In genomic region chr6:25743868-25744267, GRCh38 we compare ENCODE assay signal across 30 cellular contexts. TPM values are rescaled to one million over a fixed set of nuclear protein-coding genes. Genes with fewer than 3 reads are reported as not detected.
"Had no signal": no experiment of that assay in that cellular context is flagged by ENCODE, and none has a peak within 500 bp of the region (broad histone marks: within the 10 kb centered on the region; RNA-seq: fewer than 3 reads in every experiment).

No MANE protein-coding gene starts in this region.

- H3K9ac ChIP-seq: neural progenitor cell had no signal

- H3K36me3 ChIP-seq: breast epithelium, esophagus muscularis mucosa, neural progenitor cell, sigmoid colon, spleen, tibial nerve, uterus, WERI-Rb-1 had no signal

- H3K4me3 Mint-ChIP-seq: central memory CD8-positive, alpha-beta T cell; effector memory CD8-positive, alpha-beta T cell; naive thymus-derived CD8-positive, alpha-beta T cell; neural progenitor cell; stimulated activated naive CD8-positive, alpha-beta T cell treated with anti-CD3 and anti-CD28 coated beads, Interleukin-15, Interleukin-2, amounts not matched to agents 100 ng/mL and 50 ng/mL, for 24 hours had no signal

- ATAC-seq: effector memory CD8-positive, alpha-beta T cell; naive thymus-derived CD8-positive, alpha-beta T cell had no signal

- H3K4me1 Mint-ChIP-seq: central memory CD8-positive, alpha-beta T cell; naive thymus-derived CD8-positive, alpha-beta T cell; neural progenitor cell had no signal

- H3K9me3 Mint-ChIP-seq: central memory CD8-positive, alpha-beta T cell; effector memory CD8-positive, alpha-beta T cell had no signal

- H3K4me2 ChIP-seq: neural progenitor cell had no signal

- DNase-seq: activated CD4-positive, CD25-positive, alpha-beta regulatory T cell treated with anti-CD3 and anti-CD28 coated beads, Interleukin-2, amount 50 U/mL, for 72 hours; activated gamma-delta T cell treated with Interleukin-2 at 50 U/mL for 16 hours; activated T-cell treated with anti-CD3 and anti-CD28 coated beads, Interleukin-2, amount 50 U/mL, for 1 hour; dorsolateral prefrontal cortex; effector memory CD8-positive, alpha-beta T cell; hypothalamus; mesendoderm; naive thymus-derived CD8-positive, alpha-beta T cell; retina; sigmoid colon; spleen; stimulated activated CD4-positive, alpha-beta T cell treated with anti-CD3 and anti-CD28 coated beads, Interleukin-4, amount 100 ng/mL, for 1 hour; T-helper 1 cell; uterus; WERI-Rb-1 had no signal

- H3K27me3 ChIP-seq: breast epithelium, dorsolateral prefrontal cortex, esophagus muscularis mucosa, neural progenitor cell, sigmoid colon, spleen, tibial nerve, uterus had no signal

- H2AFZ ChIP-seq: neural progenitor cell had no signal

- H3K27ac Mint-ChIP-seq: activated naive CD4-positive, alpha-beta T cell treated with anti-CD3 and anti-CD28 coated beads, Interleukin-2, amount 50 U/mL, for 72 hours; effector memory CD8-positive, alpha-beta T cell; naive thymus-derived CD8-positive, alpha-beta T cell; neural progenitor cell; stimulated activated naive CD8-positive, alpha-beta T cell treated with anti-CD3 and anti-CD28 coated beads, Interleukin-15, Interleukin-2, amounts not matched to agents 100 ng/mL and 50 ng/mL, for 24 hours had no signal

- FAIRE-seq: astrocyte, colon, endothelial cell of umbilical vein, frontal cortex, TTC549 had no signal

- H3K4me3 ChIP-seq: breast epithelium, dorsolateral prefrontal cortex, esophagus muscularis mucosa, neural progenitor cell, sigmoid colon, spleen, tibial nerve, uterus had no signal

- H3K4me1 ChIP-seq: breast epithelium, esophagus muscularis mucosa, neural progenitor cell, sigmoid colon, spleen, tibial nerve, uterus had no signal

- H3K9me3 ChIP-seq: breast epithelium, esophagus muscularis mucosa, sigmoid colon, tibial nerve had no signal

- H3K27ac ChIP-seq: breast epithelium, dorsolateral prefrontal cortex, esophagus muscularis mucosa, neural progenitor cell, sigmoid colon, spleen, tibial nerve, uterus, WERI-Rb-1 had no signal

RNA-seq across cellular contexts. Expression of gene SLC17A4, which starts 10.7 kb away (rescaled TPM):
- total RNA-seq: activated naive CD4-positive, alpha-beta T cell treated with anti-CD3 and anti-CD28 coated beads, Interleukin-2, amount 50 U/mL, for 72 hours; astrocyte; endothelial cell of umbilical vein; esophagus muscularis mucosa; lower leg skin; naive thymus-derived CD8-positive, alpha-beta T cell; osteoblast; posterior vena cava; spleen; tibial nerve had no signal
- polyA plus RNA-seq: endothelial cell of umbilical vein; naive thymus-derived CD8-positive, alpha-beta T cell; spleen had no signal
